Comparison of ENCODE assay signal across 8 cellular contexts in genomic region chr6:116217069-116217468, GRCh38. TPM values are rescaled to one million over a fixed set of nuclear protein-coding genes. Genes with fewer than 3 reads are reported as not detected.
A peak's percentile ranks its signal among the peaks of the same experiment; 100 is the strongest.
DNase-seq lines count a peak whose midpoint lies in the region; ATAC-seq and TF ChIP-seq lines count a peak whose summit lies in the region.

No MANE protein-coding gene starts in this region.

- H3K4me1 ChIP-seq in hepatocyte (ENCODE audit: insufficient read depth) (no peaks in the 10 kb centered on the region), testis (peaks cover 6% of the 10 kb centered on the region)

- H3K27me3 ChIP-seq in hepatocyte, result no peaks in the 10 kb centered on the region
- H3K27me3 ChIP-seq in testis, result no peaks in the 10 kb centered on the region

- ATAC-seq in GM18519 (IDR thresholded peaks at IDR 0.05; ENCODE audit: low FRiP score, unreplicated experiment), result peak; percentile 63

- no peak overlapping the region for H3K27ac ChIP-seq in hepatocyte
- H3K27ac ChIP-seq in testis, result no peak overlapping the region

- no peaks in the 10 kb centered on the region for H3K79me2 ChIP-seq in hepatocyte

- WGBS in hepatocyte (ENCODE audit: low lambda C conversion rate, missing lambda C conversion rate), result 0% methylated on average over 1 of the region's 1 CpG
- WGBS in testis, 2 donors, result 22 to 43% methylated on average over 1 of the region's 1 CpG

- H2AFZ ChIP-seq in hepatocyte, result no peak overlapping the region

- no peaks in the 10 kb centered on the region for H4K20me1 ChIP-seq in hepatocyte (ENCODE audit: insufficient read depth, poor library complexity, severe bottlenecking)

- TF ChIP-seq CTCF in hepatocyte (IDR thresholded peaks at IDR 0.05; ENCODE audit: poor library complexity) (peak; percentile 51), testis (IDR thresholded peaks at IDR 0.05) (peak; percentile 43 to 58 (median 44))

- no peak overlapping the region for H3K4me3 ChIP-seq in hepatocyte
- H3K4me3 ChIP-seq in testis, result no peak overlapping the region

- TF ChIP-seq POLR2A in testis (IDR thresholded peaks at IDR 0.05), result no peak

- intact Hi-C loops in testis (cut with DNase I; ENCODE audit: low total_unique reads), result no loop called here

- H3K9me3 ChIP-seq in hepatocyte (ENCODE audit: low read depth) (no peaks in the 10 kb centered on the region), testis (no peaks in the 10 kb centered on the region)

- H3K36me3 ChIP-seq in hepatocyte (replicated peaks; ENCODE audit: insufficient read depth, low read depth), result no peaks in the 10 kb centered on the region
- no peaks in the 10 kb centered on the region for H3K36me3 ChIP-seq in testis (ENCODE audit: low read depth, missing control alignments)

- peak; percentile 16 for DNase-seq in Ammon's horn (ENCODE audit: low spot score)
- peak; percentile 86 for DNase-seq in NAMALWA (ENCODE audit: low spot score)
- peak; percentile 2 for DNase-seq in amniotic stem cell (lab: John Stamatoyannopoulos, UW)
- DNase-seq in hepatocyte (ENCODE audit: low spot score), result peak; percentile 52
- DNase-seq in testis, result no peak
- DNase-seq in stimulated activated CD4-positive, alpha-beta T cell treated with anti-CD3 and anti-CD28 coated beads, Interleukin-15, amount 100 ng/mL, for 24 hours, result no peak
- no peak for DNase-seq in amygdala (lab: John Stamatoyannopoulos, UW)

- H3K4me2 ChIP-seq in hepatocyte, result no peak overlapping the region

- no peaks in the 10 kb centered on the region for H3K9me2 ChIP-seq in hepatocyte (replicated peaks; ENCODE audit: insufficient read depth)

RNA-seq across cellular contexts. Expression of gene TSPYL4, which starts 36.8 kb away (rescaled TPM):
- total RNA-seq in hepatocyte, result 24.3 and 25.3 TPM in 2 replicates
- 11.9 and 13.0 TPM in 2 replicates for polyA plus RNA-seq in hepatocyte
- 10 to 100 TPM; 27.9 to 33.1 TPM for total RNA-seq in testis
- polyA plus RNA-seq in testis (ENCODE audit: insufficient read depth, low read depth, low replicate concordance), result 39.8 TPM

Comparison
In these comparisons a context has a peak if more than half of its experiments do, and no peak if none do; other contexts are left out.
1. DNase-seq: peak in Ammon's horn (single experiment), NAMALWA (single experiment), amniotic stem cell (single experiment) and hepatocyte (single experiment); none in testis (single experiment), stimulated activated CD4-positive, alpha-beta T cell treated with anti-CD3 and anti-CD28 coated beads, Interleukin-15, amount 100 ng/mL, for 24 hours (single experiment) and amygdala (0 of 56).